In the genomic region with DNA sequence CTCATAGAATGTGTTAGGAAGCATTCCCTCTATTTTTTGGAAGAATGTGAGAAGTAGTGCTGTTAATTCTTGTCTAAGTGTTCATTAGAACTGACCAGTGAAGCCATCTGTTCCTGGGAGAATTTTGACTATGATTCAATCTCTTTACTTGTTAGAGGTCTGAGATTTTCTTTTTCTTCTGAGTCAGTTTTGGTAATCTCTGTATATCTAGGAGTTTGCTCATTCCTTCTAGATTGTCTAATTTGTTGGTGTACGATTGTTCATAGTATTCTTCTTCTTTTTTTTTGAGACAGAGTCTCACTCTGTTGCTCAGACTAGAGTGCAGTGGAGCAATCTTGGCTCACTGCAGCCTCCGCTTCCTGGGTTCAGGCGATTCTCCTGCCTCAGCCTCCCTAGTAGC, we compare ENCODE assay signal across 29 cellular contexts. TPM values are rescaled to one million over a fixed set of nuclear protein-coding genes. Genes with fewer than 3 reads are reported as not detected.
DNase-seq lines count a peak whose midpoint lies in the region; ATAC-seq lines count a peak whose summit lies in the region.
"Had no signal": no experiment of that assay in that cellular context is flagged by ENCODE, and none has a peak within 500 bp of the region (broad histone marks: within the 10 kb centered on the region; RNA-seq: fewer than 3 reads in every experiment).

No MANE protein-coding gene starts in this region.

- ATAC-seq in activated T-cell treated with anti-CD3 and anti-CD28 coated beads, Interleukin-2, amount 50 U/mL, for 72 hours (replicated peaks in 1 of 2), result peak in 1 of 2 donors; percentile 50
- ATAC-seq in natural killer cell treated with Interleukin-12 subunit alpha and Interleukin-12 subunit beta and Interleukin-15 and Interleukin-18, amount 100 ng/mL, for 72 hours, result no peak
- no peak for ATAC-seq in GM18519 (IDR thresholded peaks at IDR 0.05; ENCODE audit: low FRiP score, unreplicated experiment)
- ATAC-seq: A549; GM23338; left colon; mucosa of descending colon; Right ventricle myocardium inferior; stimulated activated naive CD8-positive, alpha-beta T cell treated with anti-CD3 and anti-CD28 coated beads, Interleukin-15, Interleukin-2, amounts not matched to agents 100 U/mL and 50 U/mL, for 24 hours had no signal

- H3K4me3 Mint-ChIP-seq in activated T-cell treated with anti-CD3 and anti-CD28 coated beads, Interleukin-2, amount 50 U/mL, for 72 hours, result peak overlapping the region in 1 of 2 donors; percentile 33
- peak overlapping the region; percentile 28 for H3K4me3 Mint-ChIP-seq in natural killer cell treated with Interleukin-12 subunit alpha and Interleukin-12 subunit beta and Interleukin-15 and Interleukin-18, amount 100 ng/mL, for 72 hours
- H3K4me3 Mint-ChIP-seq: GM23338; neural crest cell; T-helper 1 cell treated with Interleukin-12 subunit alpha and Interleukin-12 subunit beta and Interleukin-4 antibody, amounts not matched to agents 30 μg/mL and 1 μg/mL, for 36 hours had no signal

- no peak overlapping the region for H3K4me2 ChIP-seq in GM23248 (ENCODE audit: unreplicated experiment)
- H3K4me2 ChIP-seq: A549, GM23338, SK-N-SH had no signal

- in situ Hi-C loops in GM23248 (cut with MboI), result no loop called here

- no peaks in the 10 kb centered on the region for H3K27me3 ChIP-seq in GM23248 (replicated peaks; ENCODE audit: insufficient read depth)
- H3K27me3 ChIP-seq: ovary, thyroid gland, vagina had no signal

- peaks cover 98% of the 10 kb centered on the region for H3K79me2 ChIP-seq in GM23248 (ENCODE audit: insufficient read depth)

- no peaks in the 10 kb centered on the region for H4K20me1 ChIP-seq in GM23248 (ENCODE audit: insufficient read depth)

- DNase-seq in activated T-cell treated with anti-CD3 and anti-CD28 coated beads, Interleukin-2, amount 50 U/mL, for 72 hours, result no peak
- no peak for DNase-seq in activated T-cell treated with anti-CD3 and anti-CD28 coated beads, Interleukin-2, amount 50 U/mL, for 1 hour
- DNase-seq in GM23248 (peak; percentile 52), amniotic epithelial cell (ENCODE audit: low read depth) (peak; percentile 41), C1 segment of cervical spinal cord (lab: John Stamatoyannopoulos, UW) (no peak)
- DNase-seq in natural killer cell treated with Interleukin-12 subunit alpha and Interleukin-12 subunit beta and Interleukin-15 and Interleukin-18, amount 100 ng/mL, for 72 hours (ENCODE audit: low spot score), result no peak
- DNase-seq in stimulated activated naive CD4-positive, alpha-beta T cell (lab: John Stamatoyannopoulos, UW), result no peak
- DNase-seq: activated CD8-positive, alpha-beta memory T cell treated with anti-CD3 and anti-CD28 coated beads for 24 hours; activated naive CD4-positive, alpha-beta T cell; AML-193; anterior cingulate cortex; COR-L47; hippocampal formation; left colon; mucosa of descending colon; NCI-H2107; NCI-H345; ovary; SK-N-SH; stimulated activated naive CD8-positive, alpha-beta T cell treated with anti-CD3 and anti-CD28 coated beads, Interleukin-15, Interleukin-2, amounts not matched to agents 100 U/mL and 50 U/mL, for 24 hours; thyroid gland had no signal

- no peaks in the 10 kb centered on the region for H3K9me3 ChIP-seq in GM23248 (ENCODE audit: low read depth)
- H3K9me3 ChIP-seq: ovary, thyroid gland, vagina had no signal

- no peak overlapping the region for H3K9ac ChIP-seq in GM23248
- H3K9ac ChIP-seq: SK-N-SH had no signal

- H3K4me3 ChIP-seq in GM23248, result no peak overlapping the region
- H3K4me3 ChIP-seq: A549, GM23338, mucosa of descending colon, ovary, skin epidermis, thyroid gland, vagina had no signal

- H3K9me2 ChIP-seq in GM23248 (ENCODE audit: insufficient read depth), result no peaks in the 10 kb centered on the region
- H3K9me2 ChIP-seq: SK-N-SH had no signal

- peaks cover 13% of the 10 kb centered on the region for H3F3A ChIP-seq in GM23248 (ENCODE audit: insufficient read depth)

- H3K36me3 Mint-ChIP-seq in activated T-cell treated with anti-CD3 and anti-CD28 coated beads, Interleukin-2, amount 50 U/mL, for 72 hours (ENCODE audit: insufficient read depth in 2 of 2), result peaks cover 27 to 43% of the 10 kb centered on the region in 2 donors
- peaks cover 32% of the 10 kb centered on the region for H3K36me3 Mint-ChIP-seq in natural killer cell treated with Interleukin-12 subunit alpha and Interleukin-12 subunit beta and Interleukin-15 and Interleukin-18, amount 100 ng/mL, for 72 hours

- no peaks in the 10 kb centered on the region for H3K4me1 ChIP-seq in GM23248 (ENCODE audit: insufficient read depth)
- H3K4me1 ChIP-seq: A549 had no signal

- peak overlapping the region; percentile 1 for H3K27ac Mint-ChIP-seq in activated T-cell treated with anti-CD3 and anti-CD28 coated beads, Interleukin-2, amount 50 U/mL, for 72 hours
- H3K27ac Mint-ChIP-seq in natural killer cell treated with Interleukin-12 subunit alpha and Interleukin-12 subunit beta and Interleukin-15 and Interleukin-18, amount 100 ng/mL, for 72 hours, result peak overlapping the region; percentile 33 to 72
- H3K27ac Mint-ChIP-seq: GM23338; T-helper 1 cell treated with Interleukin-12 subunit alpha and Interleukin-12 subunit beta and Interleukin-4 antibody, amounts not matched to agents 30 μg/mL and 1 μg/mL, for 36 hours had no signal

- peaks cover 74% of the 10 kb centered on the region for H3K4me1 Mint-ChIP-seq in activated T-cell treated with anti-CD3 and anti-CD28 coated beads, Interleukin-2, amount 50 U/mL, for 72 hours (ENCODE audit: low read depth)
- H3K4me1 Mint-ChIP-seq in natural killer cell treated with Interleukin-12 subunit alpha and Interleukin-12 subunit beta and Interleukin-15 and Interleukin-18, amount 100 ng/mL, for 72 hours (ENCODE audit: low read depth in 2 of 2), result peaks cover 72 to 80% of the 10 kb centered on the region in 2 donors

- H3K9me3 Mint-ChIP-seq in activated T-cell treated with anti-CD3 and anti-CD28 coated beads, Interleukin-2, amount 50 U/mL, for 72 hours, result peaks cover 20 to 23% of the 10 kb centered on the region in 2 donors
- peaks cover 5% of the 10 kb centered on the region for H3K9me3 Mint-ChIP-seq in natural killer cell treated with Interleukin-12 subunit alpha and Interleukin-12 subunit beta and Interleukin-15 and Interleukin-18, amount 100 ng/mL, for 72 hours

- H2AFZ ChIP-seq in GM23248, result no peak overlapping the region
- H2AFZ ChIP-seq: GM23338 had no signal

- H3K27me3 Mint-ChIP-seq in activated T-cell treated with anti-CD3 and anti-CD28 coated beads, Interleukin-2, amount 50 U/mL, for 72 hours (ENCODE audit: low read depth), result no peaks in the 10 kb centered on the region
- no peaks in the 10 kb centered on the region for H3K27me3 Mint-ChIP-seq in natural killer cell treated with Interleukin-12 subunit alpha and Interleukin-12 subunit beta and Interleukin-15 and Interleukin-18, amount 100 ng/mL, for 72 hours

- no peaks in the 10 kb centered on the region for H3K36me3 ChIP-seq in GM23248 (ENCODE audit: low read depth)
- H3K36me3 ChIP-seq: ovary, thyroid gland, vagina had no signal

- no peak overlapping the region for H3K27ac ChIP-seq in GM23248
- H3K27ac ChIP-seq: A549, ovary, skin epidermis, thyroid gland, vagina had no signal

- 70 to 73% methylated on average over 3 of the region's 3 CpGs for WGBS in GM23248 (ENCODE audit: low coverage in 1 of 2, low lambda C conversion rate in 2 of 2, missing lambda C conversion rate in 2 of 2), 2 experiments

RNA-seq across cellular contexts. Expression of a gene that starts 20.4 kb away (rescaled TPM):
- total RNA-seq in activated T-cell treated with anti-CD3 and anti-CD28 coated beads, Interleukin-2, amount 50 U/mL, for 72 hours, result 10 to 100 TPM; 79.7 to 82.5 TPM
- 14.2 and 17.5 TPM in 2 replicates for total RNA-seq in GM23248 (2014; rRNA removed; shearing (Covaris generic))
- polyA plus RNA-seq in GM23248 (2016; fragmentation: Nextera tagmentation; extraction: Ambion mirVana), result 10.2 and 12.3 TPM in 2 replicates
- total RNA-seq in natural killer cell treated with Interleukin-12 subunit alpha and Interleukin-12 subunit beta and Interleukin-15 and Interleukin-18, amount 100 ng/mL, for 72 hours, result 100 to 1,000 TPM in 1 of 2 donors, 10 to 100 TPM in 1; 91.9 to 131 TPM

Comparison
In these comparisons a context has a peak if more than half of its experiments do, and no peak if none do; other contexts are left out.
1. DNase-seq: peak in GM23248 (single experiment) and amniotic epithelial cell (single experiment); none in activated T-cell treated with anti-CD3 and anti-CD28 coated beads, Interleukin-2, amount 50 U/mL, for 72 hours (0 of 2), activated T-cell treated with anti-CD3 and anti-CD28 coated beads, Interleukin-2, amount 50 U/mL, for 1 hour (single experiment), natural killer cell treated with Interleukin-12 subunit alpha and Interleukin-12 subunit beta and Interleukin-15 and Interleukin-18, amount 100 ng/mL, for 72 hours (single experiment), C1 segment of cervical spinal cord (0 of 14) and stimulated activated naive CD4-positive, alpha-beta T cell (0 of 6).